In the genomic region with DNA sequence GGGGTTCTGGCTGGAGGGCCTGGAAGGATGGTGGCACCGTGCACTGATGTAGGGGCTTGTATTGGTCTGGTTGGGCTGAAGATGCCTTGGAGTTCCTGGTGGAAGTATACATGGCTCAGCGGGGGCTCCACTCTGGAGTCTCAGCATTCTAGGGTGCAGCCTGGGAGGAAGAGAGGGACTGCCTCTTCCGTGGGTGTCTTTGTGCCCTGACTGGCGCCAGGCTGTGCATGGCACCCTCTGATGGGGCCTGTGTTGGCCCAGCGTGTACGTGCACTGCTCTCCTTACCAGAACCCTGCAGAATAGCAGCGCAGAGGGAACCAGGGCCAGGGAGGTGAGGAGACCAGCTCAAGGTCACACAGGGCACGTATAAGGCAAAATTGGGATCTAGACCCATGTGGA, we compare ENCODE assay signal across 8 cellular contexts.
DNase-seq lines count a peak whose midpoint lies in the region; ATAC-seq and TF ChIP-seq lines count a peak whose summit lies in the region.
"Not testable (repeated sequence)": the region's sequence is repeated elsewhere in the genome, so short reads cannot be mapped to it uniquely, and the experiment has no call there.

No MANE protein-coding gene starts in this region.

- peak overlapping the region; percentile 30 for H3K4me3 Mint-ChIP-seq in CD4-positive, alpha-beta T cell
- H3K4me3 Mint-ChIP-seq in activated CD8-positive, alpha-beta T cell treated with anti-CD3 and anti-CD28 coated beads, Interleukin-2, amount 10 ng/mL, durations not matched to agents 7 days and 5 days; type B pancreatic cell: not testable (repeated sequence)
- H3K4me3 Mint-ChIP-seq in neural progenitor cell = peak overlapping the region; percentile 41

- not testable (repeated sequence) for H3K9ac ChIP-seq in OCI-LY1 (ENCODE audit: low read length); neural progenitor cell

- 88 to 93% methylated on average over 8 of the region's 8 CpGs for WGBS in lower leg skin, 2 donors

- intact Hi-C loops in CD4-positive, alpha-beta T cell (cut with DNase I, micrococcal nuclease); cardiac septum (cut with DNase I); lower leg skin (cut with DNase I; ENCODE audit: low total_unique reads): not testable (repeated sequence)

- H3K27me3 ChIP-seq in CD4-positive, alpha-beta T cell (ENCODE audit: control insufficient read depth, insufficient read depth, low read length); OCI-LY1 (ENCODE audit: insufficient read depth, low read length); neural progenitor cell: not testable (repeated sequence)

- not testable (repeated sequence) for H3K9me3 Mint-ChIP-seq in CD4-positive, alpha-beta T cell; activated CD8-positive, alpha-beta T cell treated with anti-CD3 and anti-CD28 coated beads, Interleukin-2, amount 10 ng/mL, durations not matched to agents 7 days and 5 days (ENCODE audit: insufficient read depth); neural progenitor cell; type B pancreatic cell

- not testable (repeated sequence) for H3K9me3 ChIP-seq in CD4-positive, alpha-beta T cell (ENCODE audit: control insufficient read depth, low read length); OCI-LY1 (ENCODE audit: low read length); neural progenitor cell (ENCODE audit: low read depth)

- POLR2A ChIA-PET in CD4-positive, alpha-beta T cell (lab: Charles Lee) = not testable (repeated sequence)
- POLR2A ChIA-PET in activated CD8-positive, alpha-beta T cell treated with anti-CD3 and anti-CD28 coated beads, Interleukin-2, amount 10 ng/mL, durations not matched to agents 7 days and 5 days (lab: Charles Lee) = interaction anchor here (0.9 kb wide), 1 partner anchor 98 kb away, joined by 3 read pairs; no protein-coding TSS in a partner anchor

- not testable (repeated sequence) for H4K20me1 ChIP-seq in OCI-LY1 (ENCODE audit: insufficient read depth, low read length)
- peaks cover 66% of the 10 kb centered on the region for H4K20me1 ChIP-seq in neural progenitor cell (ENCODE audit: low read depth)

- not testable (repeated sequence) for H3K4me2 ChIP-seq in OCI-LY1 (ENCODE audit: low read length); neural progenitor cell

- not testable (repeated sequence) for H3K27ac Mint-ChIP-seq in CD4-positive, alpha-beta T cell; activated CD8-positive, alpha-beta T cell treated with anti-CD3 and anti-CD28 coated beads, Interleukin-2, amount 10 ng/mL, durations not matched to agents 7 days and 5 days; type B pancreatic cell
- H3K27ac Mint-ChIP-seq in neural progenitor cell = peak overlapping the region; percentile 76

- not testable (repeated sequence) for H3K36me3 ChIP-seq in OCI-LY1 (ENCODE audit: insufficient read depth, low read length); neural progenitor cell

- not testable (repeated sequence) for H3K27ac ChIP-seq in CD4-positive, alpha-beta T cell (ENCODE audit: low read depth, low read length); neural progenitor cell
- H3K27ac ChIP-seq in OCI-LY1 (ENCODE audit: low read depth, low read length, poor library complexity, severe bottlenecking) = peak overlapping the region; percentile 81

- H3K79me2 ChIP-seq in OCI-LY1 (ENCODE audit: insufficient read depth, low read length) (peaks cover 18% of the 10 kb centered on the region), neural progenitor cell (ENCODE audit: low read depth) (peaks cover 90% of the 10 kb centered on the region)

- H3F3A ChIP-seq in OCI-LY1 (ENCODE audit: insufficient read depth, low read length) = not testable (repeated sequence)
- H3F3A ChIP-seq in neural progenitor cell (ENCODE audit: low read depth) = peaks cover 26% of the 10 kb centered on the region

- not testable (repeated sequence) for TF ChIP-seq CTCF in CD4-positive, alpha-beta T cell (IDR thresholded peaks at IDR 0.05); OCI-LY1 (IDR thresholded peaks at IDR 0.05; ENCODE audit: low read length); lower leg skin (IDR thresholded peaks at IDR 0.05); neural progenitor cell (IDR thresholded peaks at IDR 0.05); type B pancreatic cell (conservative IDR thresholded peaks at IDR 0.05)

- H2AFZ ChIP-seq in OCI-LY1 (ENCODE audit: low read length); neural progenitor cell (replicated peaks): not testable (repeated sequence)

- not testable (repeated sequence) for H3K4me3 ChIP-seq in OCI-LY1 (ENCODE audit: low read depth, low read length, poor library complexity, severe bottlenecking); lower leg skin (ENCODE audit: low read depth, poor library complexity, severe bottlenecking); neural progenitor cell

- not testable (repeated sequence) for DNase-seq in CD4-positive, alpha-beta T cell; neural progenitor cell (ENCODE audit: low spot score)
- DNase-seq in activated CD8-positive, alpha-beta T cell treated with anti-CD3 and anti-CD28 coated beads, Interleukin-2, amount 10 ng/mL, durations not matched to agents 7 days and 5 days = peak; percentile 12
- peak; percentile 22 for DNase-seq in activated effector memory CD4-positive, alpha-beta T cell treated with anti-CD3 and anti-CD28 coated beads, Interleukin-2, amount 50 U/mL, for 16 hours
- peak; percentile 39 for DNase-seq in cardiac septum (ENCODE audit: low spot score)
- peak; percentile 7 to 59 for DNase-seq in lower leg skin (ENCODE audit: low spot score in 2 of 2)
- peak; percentile 59 for DNase-seq in type B pancreatic cell (ENCODE audit: extremely low spot score, unreplicated experiment)

- TF ChIP-seq POLR2A in lower leg skin (IDR thresholded peaks at IDR 0.05) = not testable (repeated sequence)

- H3K4me1 ChIP-seq in OCI-LY1 (ENCODE audit: insufficient read depth, low read length, severe bottlenecking) = peaks cover 21% of the 10 kb centered on the region
- not testable (repeated sequence) for H3K4me1 ChIP-seq in neural progenitor cell

- not testable (repeated sequence) for H3K4me1 Mint-ChIP-seq in CD4-positive, alpha-beta T cell (ENCODE audit: low read depth); type B pancreatic cell (ENCODE audit: unreplicated experiment)
- peaks cover 24% of the 10 kb centered on the region for H3K4me1 Mint-ChIP-seq in activated CD8-positive, alpha-beta T cell treated with anti-CD3 and anti-CD28 coated beads, Interleukin-2, amount 10 ng/mL, durations not matched to agents 7 days and 5 days (ENCODE audit: low read depth)
- H3K4me1 Mint-ChIP-seq in neural progenitor cell = peaks cover 31% of the 10 kb centered on the region

- H3K36me3 Mint-ChIP-seq in CD4-positive, alpha-beta T cell (ENCODE audit: low read depth); activated CD8-positive, alpha-beta T cell treated with anti-CD3 and anti-CD28 coated beads, Interleukin-2, amount 10 ng/mL, durations not matched to agents 7 days and 5 days (ENCODE audit: low read depth); neural progenitor cell; type B pancreatic cell: not testable (repeated sequence)

- not testable (repeated sequence) for H3K27me3 Mint-ChIP-seq in CD4-positive, alpha-beta T cell; activated CD8-positive, alpha-beta T cell treated with anti-CD3 and anti-CD28 coated beads, Interleukin-2, amount 10 ng/mL, durations not matched to agents 7 days and 5 days (ENCODE audit: low read depth); neural progenitor cell (ENCODE audit: insufficient read depth, low read depth); type B pancreatic cell

- H3K9me2 ChIP-seq in OCI-LY1 (ENCODE audit: low read depth, low read length) = not testable (repeated sequence)

- CTCF ChIA-PET in CD4-positive, alpha-beta T cell (lab: Charles Lee) = not testable (repeated sequence)
- CTCF ChIA-PET in activated CD8-positive, alpha-beta T cell treated with anti-CD3 and anti-CD28 coated beads, Interleukin-2, amount 10 ng/mL, durations not matched to agents 7 days and 5 days (lab: Charles Lee) = interaction anchor here (1.1 to 2.8 kb wide), 2 partner anchors 8 to 10 kb away, joined by 3 to 7 read pairs; no protein-coding TSS in a partner anchor

- ATAC-seq in CD4-positive, alpha-beta T cell (ENCODE audit: poor library complexity); activated CD8-positive, alpha-beta T cell treated with anti-CD3 and anti-CD28 coated beads, Interleukin-2, amount 10 ng/mL, durations not matched to agents 7 days and 5 days: not testable (repeated sequence)
